2 cellular contexts compared by ENCODE assay signal in the genomic region with DNA sequence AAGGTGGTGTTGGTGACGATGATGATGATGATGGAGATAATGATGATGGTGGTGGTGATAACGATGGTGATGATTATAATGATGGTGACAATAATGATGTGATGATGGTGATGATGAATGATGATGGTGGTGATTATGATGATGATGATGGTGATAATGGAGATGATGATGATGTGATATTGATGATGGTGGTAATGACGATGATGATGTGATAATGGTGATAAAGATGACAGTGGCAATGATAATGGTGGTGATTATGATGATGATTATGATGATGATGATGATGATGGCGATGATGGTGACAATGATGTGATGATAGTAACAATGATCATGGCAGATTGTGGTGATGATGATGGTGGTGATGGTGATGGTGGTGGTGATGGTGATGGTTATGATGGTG.
A peak's percentile ranks its signal among the peaks of the same experiment; 100 is the strongest.
TF ChIP-seq lines count a peak whose summit lies in the region.

No MANE protein-coding gene starts in this region.

TF ChIP-seq in HEK293, 187 proteins besides CTCF, POLR2A, EP300 and RAD21 (continued from another document):
- TF ChIP-seq ATF2 (tag by site-specific recombination; IDR thresholded peaks at IDR 0.05; ENCODE audit: low read depth), result peak; percentile 72; the same call in 1 of the 2 replicates
- peak; percentile 7; the same call in 1 of the 2 replicates for TF ChIP-seq ZNF707 (tag by site-specific recombination; IDR thresholded peaks at IDR 0.05)

TF ChIP-seq in K562, 482 proteins besides CTCF, POLR2A, EP300 and RAD21 (continued from another document):
- TF ChIP-seq NKRF (IDR thresholded peaks at IDR 0.05; ENCODE audit: borderline replicate concordance) (peak; percentile 33; the same call in 1 of the 2 replicates), ZNF436 (CRISPR knock-in tag; IDR thresholded peaks at IDR 0.05) (no peak)
